ENCODE assay signal across 16 cellular contexts in the genomic region with DNA sequence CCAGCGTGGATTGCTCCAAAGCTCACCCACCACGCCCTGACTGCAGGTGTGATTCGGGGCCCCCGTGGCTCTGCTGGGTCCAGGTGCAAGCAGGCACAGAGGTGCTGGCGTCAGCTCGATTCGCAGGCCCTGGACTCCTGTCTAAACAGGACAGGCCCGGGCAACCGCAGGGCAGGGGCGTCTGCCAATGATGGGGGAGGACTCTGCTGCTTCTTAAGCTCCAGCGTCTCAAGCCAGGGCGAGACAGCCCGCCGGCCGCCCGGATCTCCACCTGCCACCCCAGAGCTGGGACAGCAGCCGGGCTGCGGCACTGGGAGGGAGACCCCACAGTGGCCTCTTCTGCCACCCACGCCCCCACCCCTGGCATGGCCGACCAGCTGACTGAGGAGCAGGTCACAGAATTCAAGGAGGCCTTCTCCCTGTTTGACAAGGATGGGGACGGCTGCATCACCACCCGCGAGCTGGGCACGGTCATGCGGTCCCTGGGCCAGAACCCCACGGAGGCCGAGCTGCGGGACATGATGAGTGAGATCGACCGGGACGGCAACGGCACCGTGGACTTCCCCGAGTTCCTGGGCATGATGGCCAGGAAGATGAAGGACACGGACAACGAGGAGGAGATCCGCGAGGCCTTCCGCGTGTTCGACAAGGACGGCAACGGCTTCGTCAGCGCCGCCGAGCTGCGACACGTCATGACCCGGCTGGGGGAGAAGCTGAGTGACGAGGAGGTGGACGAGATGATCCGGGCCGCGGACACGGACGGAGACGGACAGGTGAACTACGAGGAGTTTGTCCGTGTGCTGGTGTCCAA. TPM values are rescaled to one million over a fixed set of nuclear protein-coding genes. Genes with fewer than 3 reads are reported as not detected.
DNase-seq lines count a peak whose midpoint lies in the region; ATAC-seq and TF ChIP-seq lines count a peak whose summit lies in the region.
"Had no signal": no experiment of that assay in that cellular context is flagged by ENCODE, and none has a peak within 500 bp of the region (broad histone marks: within the 10 kb centered on the region; RNA-seq: fewer than 3 reads in every experiment).

A gene (plus strand): TSS at position 241 of the 811 bp plus-strand sequence. CDS start 125 bp downstream, at position 366.

- DNase-seq in DMS79 treated with DMSO at 0.1 percent for 48 hours (lab: John Stamatoyannopoulos, UW) (peak; percentile 81), Peyer's patch (peak in 2 of 3 donors; percentile 45 to 55), prostate gland (ENCODE audit: low spot score) (peak; percentile 61), SK-N-DZ (ENCODE audit: low spot score) (no peak), NOMO-1 treated with dmso at 0.1 percent for 144 hours (lab: John Stamatoyannopoulos, UW; ENCODE audit: unreplicated experiment) (no peak)
- DNase-seq in activated CD4-positive, alpha-beta T cell treated with anti-CD3 and anti-CD28 coated beads, Interleukin-2, amount 50 U/mL, for 48 hours: no peak
- DNase-seq: effector CD8-positive, alpha-beta T cell; foreskin melanocyte; GM23248; immature natural killer cell; NCI-H187 treated with DMSO at 0.1 percent for 48 hours; NCI-H748 treated with DMSO at 0.1 percent for 48 hours; T-helper 9 cell; uterus had no signal

- H3K27ac ChIP-seq in Peyer's patch: no peak within 1 kb of the TSS
- peak within 1 kb of the TSS in 1 of 2 donors; percentile 24 for H3K27ac ChIP-seq in prostate gland
- H3K27ac ChIP-seq: GM23248, uterus had no signal

- no peak for TF ChIP-seq POLR2A in Peyer's patch (IDR thresholded peaks at IDR 0.05)
- no peak for TF ChIP-seq POLR2A in prostate gland (IDR thresholded peaks at IDR 0.05)

- intact Hi-C loops in prostate gland (cut with DNase I): loop anchor here (5.0 kb wide), 1 partner anchor 97 kb away; no protein-coding TSS in a partner anchor

- peak; percentile 79 for ATAC-seq in esophagus mucosa

- H3K4me1 ChIP-seq in Peyer's patch: peaks cover 0 to 9% (median 0%) of the 10 kb centered on the region in 4 donors
- no peaks in the 10 kb centered on the region for H3K4me1 ChIP-seq in prostate gland (replicated peaks)
- H3K4me1 ChIP-seq: uterus had no signal

- H3K27me3 ChIP-seq in Peyer's patch (no peaks in the 10 kb centered on the region), prostate gland (replicated peaks; ENCODE audit: insufficient read depth) (no peaks in the 10 kb centered on the region)
- H3K27me3 ChIP-seq: uterus had no signal

- TF ChIP-seq CTCF in Peyer's patch (IDR thresholded peaks at IDR 0.05): no peak
- TF ChIP-seq CTCF in prostate gland (IDR thresholded peaks at IDR 0.05): no peak

- WGBS in prostate gland: 59% methylated on average over 56 of the region's 60 CpGs

- H3K9me3 ChIP-seq in Peyer's patch (no peaks in the 10 kb centered on the region), prostate gland (no peaks in the 10 kb centered on the region)
- H3K9me3 ChIP-seq: uterus had no signal

- H3K4me3 ChIP-seq in Peyer's patch (no peak within 1 kb of the TSS), prostate gland (no peak within 1 kb of the TSS)
- H3K4me3 ChIP-seq: GM23248, uterus had no signal

- no peaks in the 10 kb centered on the region for H3K36me3 ChIP-seq in Peyer's patch
- no peaks in the 10 kb centered on the region for H3K36me3 ChIP-seq in prostate gland
- H3K36me3 ChIP-seq: uterus had no signal

RNA-seq across cellular contexts. Expression of the gene that starts here (rescaled TPM):
- total RNA-seq in Peyer's patch (not detected), esophagus mucosa (501 TPM), prostate gland (1 to 10 TPM; 1.6 to 8.0 TPM)
- not detected in 2 replicates for polyA plus RNA-seq in SK-N-DZ (2014; cell fraction: cytosol; rRNA removed)
- polyA plus RNA-seq in SK-N-DZ (2014; cell fraction: nucleus; rRNA removed): not detected in 2 replicates
- total RNA-seq: GM23248, mucosa of gallbladder, uterus had no signal
- polyA plus RNA-seq: GM23248, immature natural killer cell had no signal

Comparison
In these comparisons a context has a peak if more than half of its experiments do, and no peak if none do; other contexts are left out.
1. RNA of the gene that starts here (total RNA-seq): 501 TPM in esophagus mucosa (single experiment); 1.6 to 8.0 TPM in prostate gland and not detected in Peyer's patch; every median in the first group is over 10 times any median in the second.
2. Peak in DNase-seq in Peyer's patch; RNA of the gene not detected or under 1 TPM.
3. DNase-seq: peak in DMS79 treated with DMSO at 0.1 percent for 48 hours (single experiment) and prostate gland (single experiment); none in SK-N-DZ (single experiment), activated CD4-positive, alpha-beta T cell treated with anti-CD3 and anti-CD28 coated beads, Interleukin-2, amount 50 U/mL, for 48 hours (0 of 2) and NOMO-1 treated with dmso at 0.1 percent for 144 hours (single experiment).